17 cellular contexts compared by ENCODE assay signal in the genomic region with DNA sequence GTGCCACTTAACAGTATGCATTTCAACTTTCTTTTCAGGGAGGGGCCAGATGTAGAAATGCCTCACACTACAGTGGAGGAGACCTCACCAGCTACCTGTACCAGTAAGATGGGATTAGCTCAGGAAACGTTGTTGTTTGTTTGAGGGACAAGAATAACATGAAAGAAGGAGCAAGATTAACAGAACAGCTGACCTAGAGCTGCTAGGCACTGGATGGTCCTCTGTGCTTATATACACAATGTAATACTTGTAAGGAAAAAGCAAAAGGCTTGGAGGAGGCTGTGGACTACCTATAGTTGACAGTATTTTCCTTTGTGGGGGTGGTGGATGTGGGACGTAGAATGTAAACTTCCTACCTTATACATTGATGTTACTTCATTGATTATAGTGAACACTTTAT.
DNase-seq lines count a peak whose midpoint lies in the region; FAIRE-seq and TF ChIP-seq lines count a peak whose summit lies in the region.
"Had no signal": no experiment of that assay in that cellular context is flagged by ENCODE, and none has a peak within 500 bp of the region (broad histone marks: within the 10 kb centered on the region; RNA-seq: fewer than 3 reads in every experiment).

No MANE protein-coding gene starts in this region.

- peak; percentile 24 for FAIRE-seq in GM12892 (lab: Jason Lieb, UNC)
- FAIRE-seq: D721Med, H1 had no signal

- TF ChIP-seq CTCF in nephron (IDR thresholded peaks at IDR 0.05; ENCODE audit: unreplicated experiment in 3 of 3): no peak
- TF ChIP-seq CTCF in HFFc6 (IDR thresholded peaks at IDR 0.05): no peak

- no peak for TF ChIP-seq POLR2A in GM12892 (IDR thresholded peaks at IDR 0.05; ENCODE audit: low read depth, low read length)

- H3K9me3 Mint-ChIP-seq in nephron (no peaks in the 10 kb centered on the region), HFFc6 (no peaks in the 10 kb centered on the region)

- no peak for DNase-seq in GM12892 (ENCODE audit: insufficient read length)
- no peak for DNase-seq in substantia nigra (lab: John Stamatoyannopoulos, UW)
- DNase-seq in T-helper 2 cell: no peak
- no peak for DNase-seq in kidney glomerular epithelial cell (lab: John Stamatoyannopoulos, UW)
- DNase-seq in HFFc6: no peak
- DNase-seq: DMS79, Karpas-422, NCI-H1694, NCI-H2081, NCI-H2171, NCI-H345, NCI-H524, Right ventricle myocardium superior had no signal

- no peaks in the 10 kb centered on the region for H3K27me3 Mint-ChIP-seq in nephron (ENCODE audit: low read depth)
- no peaks in the 10 kb centered on the region for H3K27me3 Mint-ChIP-seq in HFFc6 (ENCODE audit: insufficient read depth)

- H3K4me3 Mint-ChIP-seq in nephron (no peak overlapping the region), HFFc6 (no peak overlapping the region)

- H3K27ac Mint-ChIP-seq in nephron: peak overlapping the region; percentile 78 to 95 (median 84)
- H3K27ac Mint-ChIP-seq in HFFc6: no peak overlapping the region

- peaks cover 76% of the 10 kb centered on the region for H3K4me1 Mint-ChIP-seq in nephron
- peaks cover 51% of the 10 kb centered on the region for H3K4me1 Mint-ChIP-seq in HFFc6 (ENCODE audit: low read depth)

- peak overlapping the region; percentile 62 for H3K27ac ChIP-seq in cingulate gyrus (ENCODE audit: low read depth, low read length)
- H3K27ac ChIP-seq in substantia nigra (ENCODE audit: low read depth, low read length, poor library complexity, severe bottlenecking): peak overlapping the region; percentile 95

- H3K36me3 Mint-ChIP-seq in nephron (ENCODE audit: low read depth): no peaks in the 10 kb centered on the region
- no peaks in the 10 kb centered on the region for H3K36me3 Mint-ChIP-seq in HFFc6 (ENCODE audit: low read depth)
